9 cellular contexts compared by ENCODE assay signal in the genomic region with DNA sequence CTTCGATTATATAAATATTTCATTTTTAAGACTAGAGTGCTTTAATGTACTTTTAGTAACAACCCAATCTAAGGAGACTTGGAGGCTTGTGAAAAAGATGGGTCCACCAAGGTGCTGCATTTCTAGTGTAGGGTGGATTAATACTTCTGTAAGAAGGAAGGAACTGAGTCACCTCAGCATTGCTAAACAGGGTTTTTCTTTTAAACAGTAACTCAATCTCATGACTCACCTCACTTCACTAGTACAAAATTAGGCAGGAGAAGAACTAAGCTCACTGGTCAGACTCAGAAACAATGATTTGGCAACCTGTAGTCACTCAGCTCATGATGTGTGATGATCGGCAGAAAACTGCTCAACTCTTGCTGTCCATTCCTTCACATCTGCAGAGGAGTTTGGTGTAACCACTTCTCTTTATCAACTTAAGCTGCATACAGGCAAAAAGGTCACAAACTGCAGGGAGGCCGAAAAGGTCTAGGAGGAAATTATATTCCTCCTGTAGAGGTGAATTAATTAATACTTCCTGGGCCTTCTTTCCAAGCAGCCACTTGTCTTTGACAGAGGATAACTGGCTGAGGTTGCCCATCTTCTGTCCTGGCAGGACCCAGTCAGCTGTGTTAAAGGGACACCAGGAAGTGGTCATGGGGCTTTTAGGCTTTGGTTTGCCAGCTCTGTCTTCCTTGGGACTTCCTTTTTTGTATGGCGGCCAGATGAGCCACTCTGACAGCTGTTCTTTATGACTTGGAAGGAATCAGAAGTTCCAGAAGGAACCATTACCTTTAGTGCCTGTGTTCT.
DNase-seq lines count a peak whose midpoint lies in the region; TF ChIP-seq lines count a peak whose summit lies in the region.
"Had no signal": no experiment of that assay in that cellular context is flagged by ENCODE, and none has a peak within 500 bp of the region (broad histone marks: within the 10 kb centered on the region; RNA-seq: fewer than 3 reads in every experiment).

No MANE protein-coding gene starts in this region.

- TF ChIP-seq CTCF in glutamatergic neuron (IDR thresholded peaks at IDR 0.05; ENCODE audit: partially characterized antibody, unreplicated experiment) = no peak

- no peak overlapping the region for H3K4me3 Mint-ChIP-seq in activated CD4-positive, alpha-beta memory T cell treated with anti-CD3 and anti-CD28 coated beads, Interleukin-2, amount 10 ng/mL, durations not matched to agents 7 days and 5 days
- H3K4me3 Mint-ChIP-seq in glutamatergic neuron (ENCODE audit: unreplicated experiment) = no peak overlapping the region
- H3K4me3 Mint-ChIP-seq: natural killer cell had no signal

- H3K4me1 Mint-ChIP-seq in activated CD4-positive, alpha-beta memory T cell treated with anti-CD3 and anti-CD28 coated beads, Interleukin-2, amount 10 ng/mL, durations not matched to agents 7 days and 5 days = peaks cover 5% of the 10 kb centered on the region
- no peaks in the 10 kb centered on the region for H3K4me1 Mint-ChIP-seq in glutamatergic neuron (ENCODE audit: low read depth, unreplicated experiment)

- POLR2A ChIA-PET in activated CD4-positive, alpha-beta memory T cell treated with anti-CD3 and anti-CD28 coated beads, Interleukin-2, amount 10 ng/mL, durations not matched to agents 7 days and 5 days (lab: Charles Lee) = interaction anchor here (0.6 to 4.9 kb wide), 20 partner anchors 9 to 673 kb away, joined by 3 to 46 read pairs (median 5); partner anchors contain the start of gene FUT8

- H3K36me3 Mint-ChIP-seq in activated CD4-positive, alpha-beta memory T cell treated with anti-CD3 and anti-CD28 coated beads, Interleukin-2, amount 10 ng/mL, durations not matched to agents 7 days and 5 days (ENCODE audit: low read depth) = peaks cover 33% of the 10 kb centered on the region
- H3K36me3 Mint-ChIP-seq in glutamatergic neuron (ENCODE audit: unreplicated experiment) = no peaks in the 10 kb centered on the region
- H3K36me3 Mint-ChIP-seq: natural killer cell had no signal

- DNase-seq in GM04504 (ENCODE audit: low read depth) = peak; percentile 6
- peak; percentile 36 for DNase-seq in HPDE6-E6E7 (ENCODE audit: extremely low spot score)
- peak; percentile 26 for DNase-seq in activated CD4-positive, alpha-beta memory T cell treated with anti-CD3 and anti-CD28 coated beads, Interleukin-2, amount 10 ng/mL, durations not matched to agents 7 days and 5 days
- peak; percentile 7 for DNase-seq in myocyte (ENCODE audit: low read depth)
- DNase-seq in hippocampal formation (lab: John Stamatoyannopoulos, UW) = no peak
- DNase-seq in retina = no peak
- no peak for DNase-seq in glutamatergic neuron
- DNase-seq: activated CD4-positive, alpha-beta T cell treated with anti-CD3 and anti-CD28 coated beads, Interleukin-2, amount 50 U/mL, for 4 hours; natural killer cell had no signal

- peaks cover 21% of the 10 kb centered on the region for H3K9me3 Mint-ChIP-seq in activated CD4-positive, alpha-beta memory T cell treated with anti-CD3 and anti-CD28 coated beads, Interleukin-2, amount 10 ng/mL, durations not matched to agents 7 days and 5 days
- H3K9me3 Mint-ChIP-seq in glutamatergic neuron (ENCODE audit: unreplicated experiment) = no peaks in the 10 kb centered on the region
- H3K9me3 Mint-ChIP-seq: natural killer cell had no signal

- H3K27me3 Mint-ChIP-seq in activated CD4-positive, alpha-beta memory T cell treated with anti-CD3 and anti-CD28 coated beads, Interleukin-2, amount 10 ng/mL, durations not matched to agents 7 days and 5 days = no peaks in the 10 kb centered on the region
- H3K27me3 Mint-ChIP-seq in glutamatergic neuron (ENCODE audit: unreplicated experiment) = no peaks in the 10 kb centered on the region

- H3K27ac Mint-ChIP-seq in activated CD4-positive, alpha-beta memory T cell treated with anti-CD3 and anti-CD28 coated beads, Interleukin-2, amount 10 ng/mL, durations not matched to agents 7 days and 5 days = peak overlapping the region; percentile 88
- no peak overlapping the region for H3K27ac Mint-ChIP-seq in glutamatergic neuron (ENCODE audit: unreplicated experiment)
- H3K27ac Mint-ChIP-seq: natural killer cell had no signal

- CTCF ChIA-PET in activated CD4-positive, alpha-beta memory T cell treated with anti-CD3 and anti-CD28 coated beads, Interleukin-2, amount 10 ng/mL, durations not matched to agents 7 days and 5 days (lab: Charles Lee) = interaction anchor here (0.6 to 3.9 kb wide), 13 partner anchors 10 to 82 kb away, joined by 3 to 22 read pairs (median 4); no protein-coding TSS in a partner anchor

Comparison
In these comparisons a context has a peak if more than half of its experiments do, and no peak if none do; other contexts are left out.
1. DNase-seq: peak in GM04504 (single experiment), HPDE6-E6E7 (single experiment), activated CD4-positive, alpha-beta memory T cell treated with anti-CD3 and anti-CD28 coated beads, Interleukin-2, amount 10 ng/mL, durations not matched to agents 7 days and 5 days (single experiment) and myocyte (single experiment); none in hippocampal formation (0 of 2), retina (single experiment) and glutamatergic neuron (single experiment).